Comparison of ENCODE assay signal across 12 cellular contexts in the genomic region with DNA sequence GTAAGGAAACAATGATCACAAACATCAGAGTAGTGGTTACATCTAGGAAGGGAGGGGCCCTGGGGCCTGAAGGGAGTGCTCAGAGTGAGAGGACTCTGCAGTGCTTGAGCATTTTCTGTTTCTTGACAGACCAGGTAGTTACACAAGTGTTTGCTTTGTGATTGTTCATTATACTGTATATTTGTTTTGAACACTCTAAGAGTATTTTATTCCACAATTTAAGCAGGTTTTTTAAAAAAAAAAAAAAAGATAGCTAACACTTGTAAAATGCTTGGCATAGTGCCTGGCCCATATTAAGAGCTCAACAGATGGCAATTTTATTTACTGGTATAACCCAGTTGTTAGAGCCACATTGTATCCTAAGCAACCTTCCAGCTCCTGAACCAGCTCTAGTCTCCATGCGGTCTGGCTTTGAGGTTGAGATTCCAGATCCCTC. TPM values are rescaled to one million over a fixed set of nuclear protein-coding genes. Genes with fewer than 3 reads are reported as not detected.
A peak's percentile ranks its signal among the peaks of the same experiment; 100 is the strongest.
DNase-seq lines count a peak whose midpoint lies in the region; ATAC-seq and TF ChIP-seq lines count a peak whose summit lies in the region.
"Had no signal": no experiment of that assay in that cellular context is flagged by ENCODE, and none has a peak within 500 bp of the region (broad histone marks: within the 10 kb centered on the region; RNA-seq: fewer than 3 reads in every experiment).

No MANE protein-coding gene starts in this region.

- no peak overlapping the region for H2AK5ac ChIP-seq in mesenchymal stem cell (ENCODE audit: low read length, severe bottlenecking)

- H4K8ac ChIP-seq in mesenchymal stem cell (ENCODE audit: low read length), result no peak overlapping the region

- H3K9me3 ChIP-seq in left lung (no peaks in the 10 kb centered on the region), neural progenitor cell (ENCODE audit: low read depth) (no peaks in the 10 kb centered on the region), mesenchymal stem cell (ENCODE audit: control insufficient read depth, low read length) (no peaks in the 10 kb centered on the region)

- no peak overlapping the region for H3K27ac Mint-ChIP-seq in neural progenitor cell
- H3K27ac Mint-ChIP-seq: activated naive CD8-positive, alpha-beta T cell; GM23338; T-helper 1 cell treated with Interleukin-12 subunit alpha and Interleukin-12 subunit beta and Interleukin-4 antibody, amounts not matched to agents 30 μg/mL and 1 μg/mL, for 36 hours had no signal

- H2BK12ac ChIP-seq in mesenchymal stem cell (ENCODE audit: low read length in 2 of 2), result no peak overlapping the region

- H3K4me1 Mint-ChIP-seq in neural progenitor cell, result peaks cover 3% of the 10 kb centered on the region

- H3K4me3 ChIP-seq in left lung, result no peak overlapping the region
- no peak overlapping the region for H3K4me3 ChIP-seq in neural progenitor cell
- no peak overlapping the region for H3K4me3 ChIP-seq in mesenchymal stem cell (ENCODE audit: insufficient read depth in 1 of 2, low read depth in 1 of 2, low read length in 2 of 2)
- H3K4me3 ChIP-seq: GM23338 had no signal

- DNase-seq in DMS53 (lab: John Stamatoyannopoulos, UW) (peak; percentile 99), NCI-H1694 treated with DMSO at 0.1 percent for 48 hours (lab: John Stamatoyannopoulos, UW) (peak; percentile 99), NCI-H748 treated with DMSO at 0.1 percent for 48 hours (lab: John Stamatoyannopoulos, UW) (peak; percentile 91), left lung (peak in 1 of 2 donors; percentile 48), neural progenitor cell (ENCODE audit: low spot score) (no peak), mesenchymal stem cell (no peak)
- DNase-seq in activated CD4-positive, alpha-beta T cell treated with anti-CD3 and anti-CD28 coated beads for 1 hour, result no peak
- DNase-seq: right cardiac atrium had no signal

- H4K20me1 ChIP-seq in neural progenitor cell (ENCODE audit: low read depth), result no peaks in the 10 kb centered on the region

- no peaks in the 10 kb centered on the region for H3K9me3 Mint-ChIP-seq in neural progenitor cell
- H3K9me3 Mint-ChIP-seq: GM23338; T-helper 1 cell treated with Interleukin-12 subunit alpha and Interleukin-12 subunit beta and Interleukin-4 antibody, amounts not matched to agents 30 μg/mL and 1 μg/mL, for 36 hours had no signal

- H2BK15ac ChIP-seq in mesenchymal stem cell (ENCODE audit: low read depth, poor library complexity, severe bottlenecking), result no peak overlapping the region

- no peaks in the 10 kb centered on the region for H3F3A ChIP-seq in neural progenitor cell (ENCODE audit: low read depth)

- H3K36me3 ChIP-seq in left lung (no peaks in the 10 kb centered on the region), neural progenitor cell (no peaks in the 10 kb centered on the region), mesenchymal stem cell (ENCODE audit: control insufficient read depth in 1 of 2, insufficient read depth in 2 of 2, low read depth in 1 of 2, low read length in 2 of 2) (peaks cover 0 to 43% of the 10 kb centered on the region in 2 experiments)

- no peak overlapping the region for H3K4me3 Mint-ChIP-seq in neural progenitor cell
- H3K4me3 Mint-ChIP-seq: activated naive CD8-positive, alpha-beta T cell; GM23338; T-helper 1 cell treated with Interleukin-12 subunit alpha and Interleukin-12 subunit beta and Interleukin-4 antibody, amounts not matched to agents 30 μg/mL and 1 μg/mL, for 36 hours had no signal

- intact Hi-C loops in left lung (cut with DNase I), result no loop called here

- no peaks in the 10 kb centered on the region for H3K36me3 Mint-ChIP-seq in neural progenitor cell

- no peak overlapping the region for H4K91ac ChIP-seq in mesenchymal stem cell (ENCODE audit: low read length)

- H3K4me2 ChIP-seq in neural progenitor cell (no peak overlapping the region), mesenchymal stem cell (ENCODE audit: low read length, poor library complexity, severe bottlenecking) (no peak overlapping the region)
- H3K4me2 ChIP-seq: GM23338 had no signal

- H3K23ac ChIP-seq in mesenchymal stem cell (ENCODE audit: low read length in 2 of 2), result no peak overlapping the region

- no peak overlapping the region for H2BK5ac ChIP-seq in mesenchymal stem cell (ENCODE audit: low read depth, low read length, poor library complexity, severe bottlenecking)

- H3K27ac ChIP-seq in left lung, result no peak overlapping the region
- no peak overlapping the region for H3K27ac ChIP-seq in neural progenitor cell
- no peak overlapping the region for H3K27ac ChIP-seq in mesenchymal stem cell (ENCODE audit: low read length, poor library complexity, severe bottlenecking)

- H2BK120ac ChIP-seq in mesenchymal stem cell (ENCODE audit: low read depth, low read length), result no peak overlapping the region

- H2AFZ ChIP-seq in neural progenitor cell (replicated peaks) (no peak overlapping the region), mesenchymal stem cell (ENCODE audit: low read depth, low read length) (no peak overlapping the region)
- H2AFZ ChIP-seq: GM23338 had no signal

- no peak for TF ChIP-seq CTCF in left lung (IDR thresholded peaks at IDR 0.05)
- TF ChIP-seq CTCF in neural progenitor cell (IDR thresholded peaks at IDR 0.05), result no peak

- no peaks in the 10 kb centered on the region for H3K27me3 Mint-ChIP-seq in neural progenitor cell (ENCODE audit: insufficient read depth, low read depth)
- H3K27me3 Mint-ChIP-seq: activated naive CD8-positive, alpha-beta T cell had no signal

- no peak overlapping the region for H3K4ac ChIP-seq in mesenchymal stem cell (ENCODE audit: low read depth in 1 of 2, low read length in 2 of 2)

- H3K4me1 ChIP-seq in left lung (peaks cover 0 to 4% of the 10 kb centered on the region in 2 donors), neural progenitor cell (no peaks in the 10 kb centered on the region), mesenchymal stem cell (ENCODE audit: control insufficient read depth, insufficient read depth, low read depth, low read length) (no peaks in the 10 kb centered on the region)

- H3K79me2 ChIP-seq in neural progenitor cell (ENCODE audit: low read depth), result no peaks in the 10 kb centered on the region

- no peak overlapping the region for H3K9ac ChIP-seq in neural progenitor cell
- H3K9ac ChIP-seq in mesenchymal stem cell (ENCODE audit: low read length), result no peak overlapping the region

- H3K79me1 ChIP-seq in mesenchymal stem cell (replicated peaks; ENCODE audit: low read length, poor library complexity, severe bottlenecking), result no peaks in the 10 kb centered on the region

- peak; percentile 99 for ATAC-seq in left lung
- no peak for ATAC-seq in GM18511 (IDR thresholded peaks at IDR 0.05; ENCODE audit: unreplicated experiment)
- ATAC-seq: GM23338, right cardiac atrium had no signal

- WGBS in mesenchymal stem cell, result 100% methylated on average over 1 of the region's 1 CpG

- H3K27me3 ChIP-seq in left lung (no peaks in the 10 kb centered on the region), neural progenitor cell (no peaks in the 10 kb centered on the region), mesenchymal stem cell (ENCODE audit: control insufficient read depth in 1 of 2, insufficient read depth in 1 of 2, low read length in 2 of 2) (no peaks in the 10 kb centered on the region)

- H3K14ac ChIP-seq in mesenchymal stem cell (ENCODE audit: low read length in 2 of 2), result no peak overlapping the region

- no peak overlapping the region for H3K18ac ChIP-seq in mesenchymal stem cell (ENCODE audit: low read depth in 1 of 2, low read length in 2 of 2)

RNA-seq across cellular contexts. Expression of gene ATXN7L1, which starts 20.0 kb away (rescaled TPM):
- total RNA-seq in left lung, result 10 to 100 TPM; 13.0 to 13.4 TPM
- total RNA-seq in neural progenitor cell (ENCODE audit: low replicate concordance), result 5.9 and 8.6 TPM in 2 replicates
- polyA plus RNA-seq in mesenchymal stem cell (2013, experiment 1 of 2), result 7.5 TPM
- polyA plus RNA-seq in mesenchymal stem cell (2013, experiment 2 of 2), result 7.4 TPM

Comparison
In these comparisons a context has a peak if more than half of its experiments do, and no peak if none do; other contexts are left out.
1. DNase-seq: peak in DMS53 (single experiment), NCI-H1694 treated with DMSO at 0.1 percent for 48 hours (single experiment) and NCI-H748 treated with DMSO at 0.1 percent for 48 hours (single experiment); none in neural progenitor cell (single experiment), activated CD4-positive, alpha-beta T cell treated with anti-CD3 and anti-CD28 coated beads for 1 hour (single experiment) and mesenchymal stem cell (single experiment).